9 cellular contexts compared by ENCODE assay signal in the genomic region with DNA sequence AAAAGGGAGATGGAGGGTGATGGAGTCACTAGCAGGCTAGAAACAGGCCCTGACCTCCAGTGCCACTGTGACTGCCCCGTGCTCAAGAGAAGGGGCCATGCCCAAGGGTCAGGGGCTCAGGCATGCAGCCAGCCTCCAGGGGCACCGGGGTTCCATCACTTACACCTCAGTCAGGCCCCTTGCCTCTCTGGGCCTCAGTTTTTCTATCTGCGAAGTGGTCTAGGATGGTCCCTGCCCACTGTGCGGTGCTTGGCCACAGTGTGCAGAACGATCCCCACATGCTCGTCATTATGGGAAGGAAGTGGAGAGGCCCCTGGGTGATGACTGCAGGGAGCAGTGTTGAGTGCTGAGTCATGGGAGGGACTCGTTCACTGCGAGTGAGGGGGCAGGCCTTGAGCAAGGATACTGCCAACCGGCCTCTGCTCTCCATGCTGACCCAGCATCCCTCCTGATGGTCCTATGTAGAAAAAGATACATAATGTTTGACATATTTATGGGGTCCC. TPM values are rescaled to one million over a fixed set of nuclear protein-coding genes. Genes with fewer than 3 reads are reported as not detected.
DNase-seq lines count a peak whose midpoint lies in the region; ATAC-seq and TF ChIP-seq lines count a peak whose summit lies in the region.
"Had no signal": no experiment of that assay in that cellular context is flagged by ENCODE, and none has a peak within 500 bp of the region (broad histone marks: within the 10 kb centered on the region; RNA-seq: fewer than 3 reads in every experiment).

No MANE protein-coding gene starts in this region.

- H3K27me3 Mint-ChIP-seq in GM23338 (ENCODE audit: insufficient read depth, low read depth, poor library complexity): peaks cover 10% of the 10 kb centered on the region
- no peaks in the 10 kb centered on the region for H3K27me3 Mint-ChIP-seq in naive thymus-derived CD8-positive, alpha-beta T cell

- DNase-seq in GM23338 (ENCODE audit: low spot score): no peak
- DNase-seq in SJSA1 (ENCODE audit: low read depth in 1 of 2, low spot score in 2 of 2): peak; percentile 80 to 93
- DNase-seq in dermis microvascular lymphatic vessel endothelial cell (ENCODE audit: low read depth in 2 of 2): peak; percentile 59 to 89
- no peak for DNase-seq in naive thymus-derived CD8-positive, alpha-beta T cell
- DNase-seq in NCI-H2171 treated with DMSO at 0.1 percent for 48 hours (lab: John Stamatoyannopoulos, UW): no peak
- DNase-seq in NCI-H2029 (lab: John Stamatoyannopoulos, UW): no peak

- H2AFZ ChIP-seq in GM23338: no peak overlapping the region
- H2AFZ ChIP-seq: PC-9 had no signal

- no peak overlapping the region for H3K4me2 ChIP-seq in GM23338
- H3K4me2 ChIP-seq: PC-9 had no signal

- H3K36me3 Mint-ChIP-seq in GM23338 (ENCODE audit: low read depth): peaks cover 26% of the 10 kb centered on the region
- peaks cover 0 to 42% (median 10%) of the 10 kb centered on the region in 3 donors for H3K36me3 Mint-ChIP-seq in naive thymus-derived CD8-positive, alpha-beta T cell

- H3K9me3 Mint-ChIP-seq in GM23338: no peaks in the 10 kb centered on the region
- H3K9me3 Mint-ChIP-seq in naive thymus-derived CD8-positive, alpha-beta T cell: no peaks in the 10 kb centered on the region

- no peaks in the 10 kb centered on the region for H3K27me3 ChIP-seq in GM23338 (ENCODE audit: insufficient read depth)
- no peaks in the 10 kb centered on the region for H3K27me3 ChIP-seq in SJSA1 (replicated peaks)

- POLR2A ChIA-PET in naive thymus-derived CD8-positive, alpha-beta T cell (lab: Charles Lee): interaction anchor here (0.6 to 1.2 kb wide), 2 partner anchors 12 to 32 kb away, joined by 3 read pairs; no protein-coding TSS in a partner anchor

- no peak for TF ChIP-seq CTCF in GM23338 (conservative IDR thresholded peaks at IDR 0.05; ENCODE audit: low read depth in 2 of 2)

- no peaks in the 10 kb centered on the region for H3K4me1 Mint-ChIP-seq in GM23338
- peaks cover 13 to 42% (median 19%) of the 10 kb centered on the region in 4 donors for H3K4me1 Mint-ChIP-seq in naive thymus-derived CD8-positive, alpha-beta T cell

- peak overlapping the region; percentile 76 for H3K27ac Mint-ChIP-seq in GM23338
- H3K27ac Mint-ChIP-seq in naive thymus-derived CD8-positive, alpha-beta T cell: peak overlapping the region in 6 of 10 donors; percentile 57 to 90 (median 78)

- no peak overlapping the region for H3K4me3 Mint-ChIP-seq in GM23338
- H3K4me3 Mint-ChIP-seq in naive thymus-derived CD8-positive, alpha-beta T cell: peak overlapping the region in 2 of 10 donors; percentile 0 to 21

- no peaks in the 10 kb centered on the region for H3F3A ChIP-seq in GM23338 (replicated peaks; ENCODE audit: low read depth)

- H3K27ac ChIP-seq in GM23338 (ENCODE audit: low read depth) (no peak overlapping the region), SJSA1 (peak overlapping the region; percentile 75)
- H3K27ac ChIP-seq: PC-9 had no signal

- no peaks in the 10 kb centered on the region for H3K9me3 ChIP-seq in SJSA1 (replicated peaks)

- no peaks in the 10 kb centered on the region for H3K79me2 ChIP-seq in GM23338 (replicated peaks; ENCODE audit: insufficient read depth)

- no peaks in the 10 kb centered on the region; the same call in 1 of the 2 replicates for H3K36me3 ChIP-seq in GM23338 (ENCODE audit: insufficient read depth)
- H3K36me3 ChIP-seq in SJSA1: peaks cover 87% of the 10 kb centered on the region

- H4K20me1 ChIP-seq in GM23338 (replicated peaks; ENCODE audit: insufficient read depth): no peaks in the 10 kb centered on the region

- no peak for ATAC-seq in GM23338
- no peak for ATAC-seq in naive thymus-derived CD8-positive, alpha-beta T cell
- ATAC-seq in GM19397 (IDR thresholded peaks at IDR 0.05; ENCODE audit: unreplicated experiment): no peak
- ATAC-seq in GM21717 (IDR thresholded peaks at IDR 0.05; ENCODE audit: unreplicated experiment): no peak

- H3K9me2 ChIP-seq in GM23338 (ENCODE audit: insufficient read depth): no peaks in the 10 kb centered on the region

- H3K4me3 ChIP-seq in GM23338: no peak overlapping the region
- H3K4me3 ChIP-seq in SJSA1: no peak overlapping the region
- H3K4me3 ChIP-seq: PC-9 had no signal

- H3K4me1 ChIP-seq in GM23338 (ENCODE audit: insufficient read depth) (no peaks in the 10 kb centered on the region), SJSA1 (replicated peaks) (peaks cover 52% of the 10 kb centered on the region)

TF ChIP-seq in GM23338, 12 proteins besides CTCF, POLR2A, EP300 and RAD21 (continues in another document):
- TF ChIP-seq, protein P1, sequence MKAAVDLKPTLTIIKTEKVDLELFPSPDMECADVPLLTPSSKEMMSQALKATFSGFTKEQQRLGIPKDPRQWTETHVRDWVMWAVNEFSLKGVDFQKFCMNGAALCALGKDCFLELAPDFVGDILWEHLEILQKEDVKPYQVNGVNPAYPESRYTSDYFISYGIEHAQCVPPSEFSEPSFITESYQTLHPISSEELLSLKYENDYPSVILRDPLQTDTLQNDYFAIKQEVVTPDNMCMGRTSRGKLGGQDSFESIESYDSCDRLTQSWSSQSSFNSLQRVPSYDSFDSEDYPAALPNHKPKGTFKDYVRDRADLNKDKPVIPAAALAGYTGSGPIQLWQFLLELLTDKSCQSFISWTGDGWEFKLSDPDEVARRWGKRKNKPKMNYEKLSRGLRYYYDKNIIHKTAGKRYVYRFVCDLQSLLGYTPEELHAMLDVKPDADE (IDR thresholded peaks at IDR 0.05): no peak

RNA-seq across cellular contexts. Expression of gene TMED1, which starts 23.1 kb away (rescaled TPM):
- 28.5 and 37.2 TPM in 2 replicates for total RNA-seq in GM23338 (2014; rRNA removed; shearing (Covaris generic))
- polyA plus RNA-seq in GM23338 (2016; fragmentation: Nextera tagmentation; extraction: Ambion mirVana): 27.7 and 29.7 TPM in 2 replicates
- 78.8 and 101 TPM in 2 replicates for total RNA-seq in SJSA1 (2014; rRNA removed; shearing (Covaris generic))
- total RNA-seq in dermis microvascular lymphatic vessel endothelial cell: 34.1 and 54.0 TPM in 2 replicates
- total RNA-seq in naive thymus-derived CD8-positive, alpha-beta T cell: 1 to 10 TPM; 6.7 to 8.9 TPM
- polyA plus RNA-seq in naive thymus-derived CD8-positive, alpha-beta T cell: 10 to 100 TPM; 23.7 to 26.3 (median 25.0) TPM

RNA-seq across cellular contexts. Expression of gene C19orf38, which starts 35.3 kb away (rescaled TPM):
- total RNA-seq in GM23338 (2014; rRNA removed; shearing (Covaris generic)): 0.78 TPM in 1 of 2 replicates, not detected in the other
- polyA plus RNA-seq in GM23338 (2016; fragmentation: Nextera tagmentation; extraction: Ambion mirVana): 0.43 and 0.45 TPM in 2 replicates
- not detected in 2 replicates for total RNA-seq in SJSA1 (2014; rRNA removed; shearing (Covaris generic))
- total RNA-seq in dermis microvascular lymphatic vessel endothelial cell: 0.13 TPM in 1 of 2 replicates, not detected in the other
- total RNA-seq in naive thymus-derived CD8-positive, alpha-beta T cell: under 1 TPM; 0.41 to 0.60 TPM
- under 1 TPM in 1 of 3 donors, not detected in 2; 0.17 TPM for polyA plus RNA-seq in naive thymus-derived CD8-positive, alpha-beta T cell

RNA-seq across cellular contexts. Expression of gene CARM1, which starts 58.4 kb away (rescaled TPM):
- total RNA-seq in GM23338 (2014; rRNA removed; shearing (Covaris generic)): 118 and 125 TPM in 2 replicates
- 40.3 and 43.3 TPM in 2 replicates for polyA plus RNA-seq in GM23338 (2016; fragmentation: Nextera tagmentation; extraction: Ambion mirVana)
- total RNA-seq in SJSA1 (2014; rRNA removed; shearing (Covaris generic)): 7.5 and 24.2 TPM in 2 replicates
- total RNA-seq in dermis microvascular lymphatic vessel endothelial cell: 19.0 and 26.4 TPM in 2 replicates
- total RNA-seq in naive thymus-derived CD8-positive, alpha-beta T cell: 10 to 100 TPM; 25.8 to 26.5 TPM
- polyA plus RNA-seq in naive thymus-derived CD8-positive, alpha-beta T cell: under 1 TPM; 0.30 to 0.59 (median 0.40) TPM

Comparison
In these comparisons a context has a peak if more than half of its experiments do, and no peak if none do; other contexts are left out.
1. DNase-seq: peak in SJSA1 (2 of 2) and dermis microvascular lymphatic vessel endothelial cell (2 of 2); none in GM23338 (single experiment), naive thymus-derived CD8-positive, alpha-beta T cell (0 of 10), NCI-H2171 treated with DMSO at 0.1 percent for 48 hours (single experiment) and NCI-H2029 (single experiment).